ENCODE assay signal across 26 cellular contexts in the genomic region with DNA sequence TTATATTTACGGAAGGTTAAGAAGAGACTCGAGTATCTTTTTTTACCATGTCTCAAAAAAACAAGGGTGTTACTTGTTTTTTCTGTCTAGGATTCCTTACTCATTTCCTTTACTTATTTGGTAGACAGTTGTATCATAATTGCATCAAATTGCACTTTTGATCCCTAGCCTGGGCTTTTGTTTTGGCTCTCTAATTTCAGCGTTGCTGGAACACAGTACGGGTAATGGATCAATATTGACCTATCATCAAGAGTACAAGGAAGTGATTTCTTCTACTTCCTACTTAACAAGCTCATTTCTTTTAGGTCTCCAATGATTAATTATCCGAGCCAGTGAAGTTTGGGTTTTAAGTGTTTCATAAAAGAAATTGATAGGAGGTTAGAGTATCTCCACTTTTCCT. TPM values are rescaled to one million over a fixed set of nuclear protein-coding genes. Genes with fewer than 3 reads are reported as not detected.
"Had no signal": no experiment of that assay in that cellular context is flagged by ENCODE, and none has a peak within 500 bp of the region (broad histone marks: within the 10 kb centered on the region; RNA-seq: fewer than 3 reads in every experiment).

No MANE protein-coding gene starts in this region.

- ATAC-seq: foreskin keratinocyte; heart left ventricle; sciatic nerve; stimulated activated naive B cell treated with anti-CD40 and anti-IgM and Interleukin-4, amounts not matched to agents 10 μg/mL and 1 μg/mL and 100 μg/mL, for 72 hours had no signal

- DNase-seq: cortex of kidney; effector memory CD4-positive, alpha-beta T cell; foreskin keratinocyte; heart left ventricle; hypothalamus; islet precursor cell; left ventricle myocardium inferior; mesenchymal stem cell; midbrain; naive B cell; occipital lobe; pancreas; stimulated activated CD4-positive, alpha-beta T cell treated with anti-CD3 and anti-CD28 coated beads, Interleukin-2, amount 100 ng/mL, for 24 hours; stimulated activated CD4-positive, alpha-beta T cell treated with anti-CD3 and anti-CD28 coated beads, Interleukin-4, amount 100 ng/mL, for 4 hours; stimulated activated naive B cell treated with anti-CD40 and anti-IgM and Interleukin-4, amounts not matched to agents 10 μg/mL and 1 μg/mL and 100 μg/mL, for 72 hours; stomach; substantia nigra; transverse colon had no signal

RNA-seq across cellular contexts. Expression of gene GIMD1, which starts 35.4 kb away (rescaled TPM):
- total RNA-seq: esophagus muscularis mucosa, foreskin keratinocyte, heart left ventricle, left ventricle myocardium inferior, lung, occipital lobe, pancreas, prostate gland, renal cortical epithelial cell, sciatic nerve, skeletal muscle tissue, stomach, thoracic aorta, transverse colon, urinary bladder had no signal
